21 cellular contexts compared by ENCODE assay signal in genomic region chr10:48648172-48648942, GRCh38. TPM values are rescaled to one million over a fixed set of nuclear protein-coding genes. Genes with fewer than 3 reads are reported as not detected.
"Had no signal": no experiment of that assay in that cellular context is flagged by ENCODE, and none has a peak within 500 bp of the region (broad histone marks: within the 10 kb centered on the region; RNA-seq: fewer than 3 reads in every experiment).

No MANE protein-coding gene starts in this region.

- H3K36me3 Mint-ChIP-seq: activated naive CD4-positive, alpha-beta T cell treated with anti-CD3 and anti-CD28 coated beads, Interleukin-2, amount 50 U/mL, for 72 hours; brain; immature natural killer cell had no signal

- H3K4me1 Mint-ChIP-seq: activated CD4-positive, alpha-beta T cell treated with anti-CD3 and anti-CD28 coated beads, Interleukin-2, amount 10 ng/mL, durations not matched to agents 7 days and 5 days; activated T-helper 17 cell treated with anti-CD3 and anti-CD28 coated beads, Interleukin-2, amount 50 U/mL, for 72 hours; brain; nephron had no signal

- H3K27me3 ChIP-seq: right lobe of liver had no signal

- H3K4me3 Mint-ChIP-seq: activated CD4-positive, alpha-beta T cell treated with anti-CD3 and anti-CD28 coated beads, Interleukin-2, amount 10 ng/mL, durations not matched to agents 7 days and 5 days; activated T-helper 17 cell treated with anti-CD3 and anti-CD28 coated beads, Interleukin-2, amount 50 U/mL, for 72 hours; brain; effector memory CD8-positive, alpha-beta T cell; immature natural killer cell; nephron had no signal

- H3K9me3 Mint-ChIP-seq: activated CD4-positive, alpha-beta T cell treated with anti-CD3 and anti-CD28 coated beads, Interleukin-2, amount 10 ng/mL, durations not matched to agents 7 days and 5 days; activated naive CD4-positive, alpha-beta T cell treated with anti-CD3 and anti-CD28 coated beads, Interleukin-2, amount 50 U/mL, for 72 hours; activated T-helper 17 cell treated with anti-CD3 and anti-CD28 coated beads, Interleukin-2, amount 50 U/mL, for 72 hours; effector memory CD8-positive, alpha-beta T cell; nephron had no signal

- H3K27ac ChIP-seq: hepatocyte, left ventricle myocardium inferior, parathyroid adenoma, right lobe of liver, skin epidermis had no signal

- H3K36me3 ChIP-seq: left ventricle myocardium inferior, right lobe of liver had no signal

- H3K4me1 ChIP-seq: left ventricle myocardium inferior, parathyroid adenoma, right lobe of liver had no signal

- ATAC-seq: activated naive CD4-positive, alpha-beta T cell treated with anti-CD3 and anti-CD28 coated beads, Interleukin-2, amount 50 U/mL, for 72 hours; activated T-helper 17 cell treated with anti-CD3 and anti-CD28 coated beads, Interleukin-2, amount 50 U/mL, for 72 hours; effector memory CD8-positive, alpha-beta T cell; right lobe of liver had no signal

- DNase-seq: activated CD4-positive, alpha-beta T cell treated with anti-CD3 and anti-CD28 coated beads, Interleukin-2, amount 10 ng/mL, durations not matched to agents 7 days and 5 days; activated T-cell treated with anti-CD3 and anti-CD28 coated beads, Interleukin-2, amount 50 U/mL, for 1 hour; aorta; caudate nucleus; effector memory CD8-positive, alpha-beta T cell; glutamatergic neuron; immature natural killer cell; kidney glomerular epithelial cell; left ventricle myocardium inferior; mammary epithelial cell; midbrain; right lobe of liver; stimulated activated CD4-positive, alpha-beta T cell treated with anti-CD3 and anti-CD28 coated beads, Interleukin-1b, Interleukin-23, amount 100 ng/mL, for 48 hours had no signal

- H3K4me3 ChIP-seq: hepatocyte, left ventricle myocardium inferior, right lobe of liver, skin epidermis had no signal

- H3K9me3 ChIP-seq: left ventricle myocardium inferior, right lobe of liver had no signal

- H3K27ac Mint-ChIP-seq: activated CD4-positive, alpha-beta T cell treated with anti-CD3 and anti-CD28 coated beads, Interleukin-2, amount 10 ng/mL, durations not matched to agents 7 days and 5 days; activated naive CD4-positive, alpha-beta T cell treated with anti-CD3 and anti-CD28 coated beads, Interleukin-2, amount 50 U/mL, for 72 hours; activated T-helper 17 cell treated with anti-CD3 and anti-CD28 coated beads, Interleukin-2, amount 50 U/mL, for 72 hours; brain; immature natural killer cell; nephron had no signal

RNA-seq across cellular contexts. Expression of gene ARHGAP22, which starts 43.5 kb away (rescaled TPM):
- total RNA-seq: activated CD4-positive, alpha-beta T cell treated with anti-CD3 and anti-CD28 coated beads, Interleukin-2, amount 10 ng/mL, durations not matched to agents 7 days and 5 days; activated naive CD4-positive, alpha-beta T cell treated with anti-CD3 and anti-CD28 coated beads, Interleukin-2, amount 50 U/mL, for 72 hours; T-helper 2 cell treated with Interferon-gamma antibody and Interleukin-4, amounts not matched to agents 100 ng/mL and 5 ng/mL, for 36 hours had no signal
- polyA plus RNA-seq: immature natural killer cell had no signal
